In the genomic region with DNA sequence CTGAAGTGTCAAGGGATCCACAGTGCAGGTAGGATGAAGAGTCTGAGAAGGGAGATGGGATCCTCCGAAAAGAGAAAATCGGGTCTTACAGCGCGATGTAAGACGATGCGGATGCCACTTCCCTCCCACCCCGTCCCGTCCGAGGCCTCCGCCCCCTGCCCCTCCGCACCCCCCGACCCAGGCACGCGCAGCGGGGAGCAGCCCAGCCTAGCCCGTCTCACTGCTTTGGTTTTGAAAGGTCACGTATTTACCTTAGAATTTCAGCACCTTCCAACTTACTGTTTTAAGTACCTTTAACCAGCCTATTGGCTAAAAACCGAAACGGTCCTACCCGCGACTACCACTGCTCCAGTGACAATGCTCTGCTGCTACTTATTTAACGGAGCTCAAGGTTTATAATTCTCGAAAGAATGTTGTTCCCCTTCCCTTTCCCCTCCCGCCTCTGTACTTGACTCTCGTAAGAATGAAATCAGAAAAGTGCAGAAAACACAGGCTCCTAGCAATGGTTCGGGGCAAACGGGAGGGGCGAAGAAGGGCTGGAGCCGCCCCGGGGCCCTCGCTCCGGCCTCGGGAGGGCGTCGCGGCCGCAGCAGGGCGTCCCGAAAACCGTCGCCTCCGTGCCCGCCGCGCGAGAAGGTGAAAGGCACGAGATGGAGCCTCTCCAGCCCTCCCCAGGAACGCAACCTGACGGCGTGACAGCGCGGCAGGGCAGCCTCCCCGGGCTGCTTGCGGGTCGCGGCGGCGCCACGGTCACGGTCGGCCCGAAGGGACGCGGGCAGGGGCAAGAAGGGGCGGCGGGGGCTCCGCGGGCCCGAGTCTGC, we compare ENCODE assay signal across 1 cellular context.
TF ChIP-seq lines count a peak whose summit lies in the region.

No MANE protein-coding gene starts in this region.

TF ChIP-seq in HepG2, 621 proteins besides CTCF, POLR2A, EP300 and RAD21 (continued from another document and continues in another):
- TF ChIP-seq, protein P1, sequence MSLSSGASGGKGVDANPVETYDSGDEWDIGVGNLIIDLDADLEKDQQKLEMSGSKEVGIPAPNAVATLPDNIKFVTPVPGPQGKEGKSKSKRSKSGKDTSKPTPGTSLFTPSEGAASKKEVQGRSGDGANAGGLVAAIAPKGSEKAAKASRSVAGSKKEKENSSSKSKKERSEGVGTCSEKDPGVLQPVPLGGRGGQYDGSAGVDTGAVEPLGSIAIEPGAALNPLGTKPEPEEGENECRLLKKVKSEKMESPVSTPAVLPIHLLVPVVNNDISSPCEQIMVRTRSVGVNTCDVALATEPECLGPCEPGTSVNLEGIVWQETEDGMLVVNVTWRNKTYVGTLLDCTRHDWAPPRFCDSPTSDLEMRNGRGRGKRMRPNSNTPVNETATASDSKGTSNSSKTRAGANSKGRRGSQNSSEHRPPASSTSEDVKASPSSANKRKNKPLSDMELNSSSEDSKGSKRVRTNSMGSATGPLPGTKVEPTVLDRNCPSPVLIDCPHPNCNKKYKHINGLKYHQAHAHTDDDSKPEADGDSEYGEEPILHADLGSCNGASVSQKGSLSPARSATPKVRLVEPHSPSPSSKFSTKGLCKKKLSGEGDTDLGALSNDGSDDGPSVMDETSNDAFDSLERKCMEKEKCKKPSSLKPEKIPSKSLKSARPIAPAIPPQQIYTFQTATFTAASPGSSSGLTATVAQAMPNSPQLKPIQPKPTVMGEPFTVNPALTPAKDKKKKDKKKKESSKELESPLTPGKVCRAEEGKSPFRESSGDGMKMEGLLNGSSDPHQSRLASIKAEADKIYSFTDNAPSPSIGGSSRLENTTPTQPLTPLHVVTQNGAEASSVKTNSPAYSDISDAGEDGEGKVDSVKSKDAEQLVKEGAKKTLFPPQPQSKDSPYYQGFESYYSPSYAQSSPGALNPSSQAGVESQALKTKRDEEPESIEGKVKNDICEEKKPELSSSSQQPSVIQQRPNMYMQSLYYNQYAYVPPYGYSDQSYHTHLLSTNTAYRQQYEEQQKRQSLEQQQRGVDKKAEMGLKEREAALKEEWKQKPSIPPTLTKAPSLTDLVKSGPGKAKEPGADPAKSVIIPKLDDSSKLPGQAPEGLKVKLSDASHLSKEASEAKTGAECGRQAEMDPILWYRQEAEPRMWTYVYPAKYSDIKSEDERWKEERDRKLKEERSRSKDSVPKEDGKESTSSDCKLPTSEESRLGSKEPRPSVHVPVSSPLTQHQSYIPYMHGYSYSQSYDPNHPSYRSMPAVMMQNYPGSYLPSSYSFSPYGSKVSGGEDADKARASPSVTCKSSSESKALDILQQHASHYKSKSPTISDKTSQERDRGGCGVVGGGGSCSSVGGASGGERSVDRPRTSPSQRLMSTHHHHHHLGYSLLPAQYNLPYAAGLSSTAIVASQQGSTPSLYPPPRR (CRISPR knock-in tag; IDR thresholded peaks at IDR 0.05; ENCODE audit: borderline replicate concordance), result no peak
- no peak for TF ChIP-seq STAT5B (CRISPR knock-in tag; IDR thresholded peaks at IDR 0.05)
- no peak for TF ChIP-seq TBX2 (CRISPR knock-in tag; IDR thresholded peaks at IDR 0.05; ENCODE audit: borderline replicate concordance)
- TF ChIP-seq, protein P2, sequence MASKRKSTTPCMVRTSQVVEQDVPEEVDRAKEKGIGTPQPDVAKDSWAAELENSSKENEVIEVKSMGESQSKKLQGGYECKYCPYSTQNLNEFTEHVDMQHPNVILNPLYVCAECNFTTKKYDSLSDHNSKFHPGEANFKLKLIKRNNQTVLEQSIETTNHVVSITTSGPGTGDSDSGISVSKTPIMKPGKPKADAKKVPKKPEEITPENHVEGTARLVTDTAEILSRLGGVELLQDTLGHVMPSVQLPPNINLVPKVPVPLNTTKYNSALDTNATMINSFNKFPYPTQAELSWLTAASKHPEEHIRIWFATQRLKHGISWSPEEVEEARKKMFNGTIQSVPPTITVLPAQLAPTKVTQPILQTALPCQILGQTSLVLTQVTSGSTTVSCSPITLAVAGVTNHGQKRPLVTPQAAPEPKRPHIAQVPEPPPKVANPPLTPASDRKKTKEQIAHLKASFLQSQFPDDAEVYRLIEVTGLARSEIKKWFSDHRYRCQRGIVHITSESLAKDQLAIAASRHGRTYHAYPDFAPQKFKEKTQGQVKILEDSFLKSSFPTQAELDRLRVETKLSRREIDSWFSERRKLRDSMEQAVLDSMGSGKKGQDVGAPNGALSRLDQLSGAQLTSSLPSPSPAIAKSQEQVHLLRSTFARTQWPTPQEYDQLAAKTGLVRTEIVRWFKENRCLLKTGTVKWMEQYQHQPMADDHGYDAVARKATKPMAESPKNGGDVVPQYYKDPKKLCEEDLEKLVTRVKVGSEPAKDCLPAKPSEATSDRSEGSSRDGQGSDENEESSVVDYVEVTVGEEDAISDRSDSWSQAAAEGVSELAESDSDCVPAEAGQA (IDR thresholded peaks at IDR 0.05; ENCODE audit: low read depth), result no peak
- TF ChIP-seq, protein P2 (CRISPR knock-in tag; IDR thresholded peaks at IDR 0.05; ENCODE audit: borderline replicate concordance), result no peak
- no peak for TF ChIP-seq RFXAP (CRISPR knock-in tag; IDR thresholded peaks at IDR 0.05; ENCODE audit: borderline replicate concordance)
- TF ChIP-seq, protein P3, sequence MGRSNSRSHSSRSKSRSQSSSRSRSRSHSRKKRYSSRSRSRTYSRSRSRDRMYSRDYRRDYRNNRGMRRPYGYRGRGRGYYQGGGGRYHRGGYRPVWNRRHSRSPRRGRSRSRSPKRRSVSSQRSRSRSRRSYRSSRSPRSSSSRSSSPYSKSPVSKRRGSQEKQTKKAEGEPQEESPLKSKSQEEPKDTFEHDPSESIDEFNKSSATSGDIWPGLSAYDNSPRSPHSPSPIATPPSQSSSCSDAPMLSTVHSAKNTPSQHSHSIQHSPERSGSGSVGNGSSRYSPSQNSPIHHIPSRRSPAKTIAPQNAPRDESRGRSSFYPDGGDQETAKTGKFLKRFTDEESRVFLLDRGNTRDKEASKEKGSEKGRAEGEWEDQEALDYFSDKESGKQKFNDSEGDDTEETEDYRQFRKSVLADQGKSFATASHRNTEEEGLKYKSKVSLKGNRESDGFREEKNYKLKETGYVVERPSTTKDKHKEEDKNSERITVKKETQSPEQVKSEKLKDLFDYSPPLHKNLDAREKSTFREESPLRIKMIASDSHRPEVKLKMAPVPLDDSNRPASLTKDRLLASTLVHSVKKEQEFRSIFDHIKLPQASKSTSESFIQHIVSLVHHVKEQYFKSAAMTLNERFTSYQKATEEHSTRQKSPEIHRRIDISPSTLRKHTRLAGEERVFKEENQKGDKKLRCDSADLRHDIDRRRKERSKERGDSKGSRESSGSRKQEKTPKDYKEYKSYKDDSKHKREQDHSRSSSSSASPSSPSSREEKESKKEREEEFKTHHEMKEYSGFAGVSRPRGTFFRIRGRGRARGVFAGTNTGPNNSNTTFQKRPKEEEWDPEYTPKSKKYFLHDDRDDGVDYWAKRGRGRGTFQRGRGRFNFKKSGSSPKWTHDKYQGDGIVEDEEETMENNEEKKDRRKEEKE (IDR thresholded peaks at IDR 0.05), result no peak
- TF ChIP-seq, protein P4, sequence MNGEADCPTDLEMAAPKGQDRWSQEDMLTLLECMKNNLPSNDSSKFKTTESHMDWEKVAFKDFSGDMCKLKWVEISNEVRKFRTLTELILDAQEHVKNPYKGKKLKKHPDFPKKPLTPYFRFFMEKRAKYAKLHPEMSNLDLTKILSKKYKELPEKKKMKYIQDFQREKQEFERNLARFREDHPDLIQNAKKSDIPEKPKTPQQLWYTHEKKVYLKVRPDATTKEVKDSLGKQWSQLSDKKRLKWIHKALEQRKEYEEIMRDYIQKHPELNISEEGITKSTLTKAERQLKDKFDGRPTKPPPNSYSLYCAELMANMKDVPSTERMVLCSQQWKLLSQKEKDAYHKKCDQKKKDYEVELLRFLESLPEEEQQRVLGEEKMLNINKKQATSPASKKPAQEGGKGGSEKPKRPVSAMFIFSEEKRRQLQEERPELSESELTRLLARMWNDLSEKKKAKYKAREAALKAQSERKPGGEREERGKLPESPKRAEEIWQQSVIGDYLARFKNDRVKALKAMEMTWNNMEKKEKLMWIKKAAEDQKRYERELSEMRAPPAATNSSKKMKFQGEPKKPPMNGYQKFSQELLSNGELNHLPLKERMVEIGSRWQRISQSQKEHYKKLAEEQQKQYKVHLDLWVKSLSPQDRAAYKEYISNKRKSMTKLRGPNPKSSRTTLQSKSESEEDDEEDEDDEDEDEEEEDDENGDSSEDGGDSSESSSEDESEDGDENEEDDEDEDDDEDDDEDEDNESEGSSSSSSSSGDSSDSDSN (CRISPR knock-in tag; IDR thresholded peaks at IDR 0.05), result peak; percentile 73
- TF ChIP-seq, protein P5, sequence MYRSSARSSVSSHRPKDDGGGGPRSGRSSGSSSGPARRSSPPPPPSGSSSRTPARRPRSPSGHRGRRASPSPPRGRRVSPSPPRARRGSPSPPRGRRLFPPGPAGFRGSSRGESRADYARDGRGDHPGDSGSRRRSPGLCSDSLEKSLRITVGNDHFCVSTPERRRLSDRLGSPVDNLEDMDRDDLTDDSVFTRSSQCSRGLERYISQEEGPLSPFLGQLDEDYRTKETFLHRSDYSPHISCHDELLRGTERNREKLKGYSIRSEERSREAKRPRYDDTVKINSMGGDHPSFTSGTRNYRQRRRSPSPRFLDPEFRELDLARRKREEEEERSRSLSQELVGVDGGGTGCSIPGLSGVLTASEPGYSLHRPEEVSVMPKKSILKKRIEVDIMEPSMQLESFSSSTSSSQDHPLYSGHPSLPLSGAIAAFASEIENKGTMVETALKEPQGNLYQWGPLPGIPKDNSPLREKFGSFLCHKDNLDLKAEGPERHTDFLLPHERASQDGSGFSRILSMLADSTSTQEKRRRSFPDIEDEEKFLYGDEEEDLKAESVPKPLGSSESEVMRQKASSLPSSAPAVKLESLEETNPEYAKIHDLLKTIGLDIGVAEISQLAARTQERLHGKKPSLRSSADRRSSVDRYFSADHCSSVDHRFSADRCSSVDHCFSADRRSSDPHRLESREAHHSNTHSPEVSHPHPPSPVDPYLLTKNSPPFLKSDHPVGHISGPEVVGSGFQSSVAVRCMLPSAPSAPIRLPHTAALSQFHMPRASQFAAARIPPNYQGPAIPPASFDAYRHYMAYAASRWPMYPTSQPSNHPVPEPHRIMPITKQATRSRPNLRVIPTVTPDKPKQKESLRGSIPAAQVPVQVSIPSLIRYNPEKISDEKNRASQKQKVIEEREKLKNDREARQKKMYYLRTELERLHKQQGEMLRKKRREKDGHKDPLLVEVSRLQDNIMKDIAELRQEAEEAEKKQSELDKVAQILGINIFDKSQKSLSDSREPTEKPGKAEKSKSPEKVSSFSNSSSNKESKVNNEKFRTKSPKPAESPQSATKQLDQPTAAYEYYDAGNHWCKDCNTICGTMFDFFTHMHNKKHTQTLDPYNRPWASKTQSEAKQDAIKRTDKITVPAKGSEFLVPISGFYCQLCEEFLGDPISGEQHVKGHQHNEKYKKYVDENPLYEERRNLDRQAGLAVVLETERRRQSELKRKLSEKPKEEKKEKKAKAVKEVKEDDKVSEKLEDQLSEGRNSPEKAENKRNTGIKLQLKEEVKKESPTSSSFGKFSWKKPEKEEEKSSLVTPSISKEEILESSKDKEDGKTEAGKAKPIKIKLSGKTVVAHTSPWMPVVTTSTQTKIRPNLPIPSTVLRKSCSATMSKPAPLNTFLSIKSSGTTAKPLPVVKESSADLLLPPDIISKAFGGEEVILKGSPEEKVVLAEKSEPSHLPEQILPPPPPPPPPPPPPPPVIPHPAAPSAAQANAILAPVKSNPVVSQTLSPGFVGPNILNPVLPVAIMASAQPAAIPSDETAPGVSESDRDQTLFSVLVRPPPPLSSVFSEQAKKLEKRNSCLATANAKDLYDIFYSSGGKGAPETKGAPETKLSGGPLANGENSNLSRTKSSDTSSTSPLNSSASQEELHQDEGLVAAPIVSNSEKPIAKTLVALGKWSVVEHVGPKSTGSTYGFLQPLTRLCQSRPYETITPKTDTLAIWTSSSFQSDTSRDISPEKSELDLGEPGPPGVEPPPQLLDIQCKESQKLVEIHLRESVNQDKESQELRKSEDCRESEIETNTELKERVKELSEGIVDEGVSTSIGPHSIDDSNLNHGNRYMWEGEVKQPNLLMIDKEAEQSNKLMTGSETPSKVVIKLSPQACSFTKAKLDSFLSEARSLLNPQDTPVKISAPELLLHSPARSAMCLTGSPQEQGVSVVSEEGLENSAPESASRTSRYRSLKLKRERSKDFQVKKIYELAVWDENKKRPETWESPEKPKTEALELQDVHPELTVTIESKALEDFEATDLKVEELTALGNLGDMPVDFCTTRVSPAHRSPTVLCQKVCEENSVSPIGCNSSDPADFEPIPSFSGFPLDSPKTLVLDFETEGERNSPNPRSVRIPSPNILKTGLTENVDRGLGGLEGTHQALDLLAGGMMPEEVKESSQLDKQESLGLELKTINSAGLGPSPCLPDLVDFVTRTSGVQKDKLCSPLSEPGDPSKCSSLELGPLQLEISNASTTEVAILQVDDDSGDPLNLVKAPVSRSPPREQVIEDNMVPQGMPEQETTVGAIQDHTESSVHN (CRISPR knock-in tag; IDR thresholded peaks at IDR 0.05), result no peak
- TF ChIP-seq ELF3 (CRISPR knock-in tag; IDR thresholded peaks at IDR 0.05), result 0 out of 2 replicates have a peak, but pooled peaks have one; percentile 3
- no peak for TF ChIP-seq POLR2G (IDR thresholded peaks at IDR 0.05; ENCODE audit: low read depth, low read length)
- TF ChIP-seq, protein P6, sequence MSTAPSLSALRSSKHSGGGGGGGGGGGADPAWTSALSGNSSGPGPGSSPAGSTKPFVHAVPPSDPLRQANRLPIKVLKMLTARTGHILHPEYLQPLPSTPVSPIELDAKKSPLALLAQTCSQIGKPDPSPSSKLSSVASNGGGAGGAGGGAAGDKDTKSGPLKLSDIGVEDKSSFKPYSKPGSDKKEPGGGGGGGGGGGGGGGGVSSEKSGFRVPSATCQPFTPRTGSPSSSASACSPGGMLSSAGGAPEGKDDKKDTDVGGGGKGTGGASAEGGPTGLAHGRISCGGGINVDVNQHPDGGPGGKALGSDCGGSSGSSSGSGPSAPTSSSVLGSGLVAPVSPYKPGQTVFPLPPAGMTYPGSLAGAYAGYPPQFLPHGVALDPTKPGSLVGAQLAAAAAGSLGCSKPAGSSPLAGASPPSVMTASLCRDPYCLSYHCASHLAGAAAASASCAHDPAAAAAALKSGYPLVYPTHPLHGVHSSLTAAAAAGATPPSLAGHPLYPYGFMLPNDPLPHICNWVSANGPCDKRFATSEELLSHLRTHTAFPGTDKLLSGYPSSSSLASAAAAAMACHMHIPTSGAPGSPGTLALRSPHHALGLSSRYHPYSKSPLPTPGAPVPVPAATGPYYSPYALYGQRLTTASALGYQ (CRISPR knock-in tag; IDR thresholded peaks at IDR 0.05), result no peak
- no peak for TF ChIP-seq ZNF383 (CRISPR knock-in tag; IDR thresholded peaks at IDR 0.05; ENCODE audit: borderline replicate concordance)
- no peak for TF ChIP-seq TOPORS (CRISPR knock-in tag; IDR thresholded peaks at IDR 0.05)
- TF ChIP-seq SALL1 (CRISPR knock-in tag; IDR thresholded peaks at IDR 0.05), result no peak
- no peak for TF ChIP-seq NCOA5 (CRISPR knock-in tag; IDR thresholded peaks at IDR 0.05)
- 0 out of 2 replicates have a peak, but pooled peaks have one; percentile 13 for TF ChIP-seq GZF1 (CRISPR knock-in tag; IDR thresholded peaks at IDR 0.05)
- TF ChIP-seq CEBPG (CRISPR knock-in tag; IDR thresholded peaks at IDR 0.05), result no peak
- TF ChIP-seq GATAD2A (CRISPR knock-in tag; IDR thresholded peaks at IDR 0.05), result no peak
